In the genomic region with DNA sequence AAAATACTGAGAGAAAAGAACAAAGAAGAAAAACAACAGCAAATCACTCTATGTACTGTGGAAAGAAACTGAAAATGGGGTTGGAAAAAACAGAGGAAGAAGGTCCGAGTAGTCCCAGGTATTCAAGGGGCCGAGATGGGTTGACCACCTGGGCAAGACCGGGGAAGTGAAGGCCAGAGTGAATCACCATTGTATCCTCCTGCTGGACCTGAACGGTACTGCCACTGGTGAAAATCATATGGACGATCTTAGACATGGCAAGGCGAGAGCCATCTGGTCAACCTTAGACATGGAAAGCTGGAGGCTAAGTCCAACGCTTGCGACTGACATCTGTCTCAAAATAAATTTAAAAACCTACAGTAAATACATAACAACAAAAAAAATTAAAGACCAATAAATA, we compare ENCODE assay signal across 15 cellular contexts. TPM values are rescaled to one million over a fixed set of nuclear protein-coding genes. Genes with fewer than 3 reads are reported as not detected.
DNase-seq lines count a peak whose midpoint lies in the region; ATAC-seq, FAIRE-seq and TF ChIP-seq lines count a peak whose summit lies in the region.
"Had no signal": no experiment of that assay in that cellular context is flagged by ENCODE, and none has a peak within 500 bp of the region (broad histone marks: within the 10 kb centered on the region; RNA-seq: fewer than 3 reads in every experiment).

No MANE protein-coding gene starts in this region.

- no peak overlapping the region for H3K27ac ChIP-seq in SJCRH30
- H3K27ac ChIP-seq in breast epithelium: no peak overlapping the region
- H3K27ac ChIP-seq: left lung had no signal

- ATAC-seq in GM21447 (IDR thresholded peaks at IDR 0.05; ENCODE audit: unreplicated experiment): no peak
- ATAC-seq in GM18519 (IDR thresholded peaks at IDR 0.05; ENCODE audit: low FRiP score, unreplicated experiment): no peak
- ATAC-seq: left lung had no signal

- H3K27me3 ChIP-seq in BE2C (no peaks in the 10 kb centered on the region), SJCRH30 (no peaks in the 10 kb centered on the region), breast epithelium (no peaks in the 10 kb centered on the region)
- H3K27me3 ChIP-seq: left lung had no signal

- H3K36me3 ChIP-seq in BE2C (no peaks in the 10 kb centered on the region), SJCRH30 (no peaks in the 10 kb centered on the region), breast epithelium (no peaks in the 10 kb centered on the region)
- H3K36me3 ChIP-seq: left lung had no signal

- no peak for TF ChIP-seq POLR2A in breast epithelium (IDR thresholded peaks at IDR 0.05)

- H3K4me1 ChIP-seq in BE2C (no peaks in the 10 kb centered on the region), SJCRH30 (no peaks in the 10 kb centered on the region), breast epithelium (no peaks in the 10 kb centered on the region)
- H3K4me1 ChIP-seq: left lung had no signal

- DNase-seq in BE2C (peak; percentile 35), GM12864 (ENCODE audit: low read depth) (no peak), SJCRH30 (peak; percentile 12 to 32), fibroblast of mammary gland (ENCODE audit: low read depth) (peak; percentile 7), GM19239 (ENCODE audit: insufficient read length, low spot score) (no peak), breast epithelium (ENCODE audit: low spot score in 2 of 2) (no peak)
- DNase-seq: activated gamma-delta T cell; aorta; CD4-positive, CD25-positive, alpha-beta regulatory T cell; left lung; NCI-H1092; stimulated activated CD4-positive, alpha-beta T cell treated with anti-CD3 and anti-CD28 coated beads, Interleukin-12 subunit alpha, Interleukin-12 subunit beta, amount 100 ng/mL, for 4 hours had no signal

- H3K9me3 ChIP-seq in BE2C: no peaks in the 10 kb centered on the region
- peaks cover 2% of the 10 kb centered on the region; the same call in 1 of the 2 replicates for H3K9me3 ChIP-seq in SJCRH30 (replicated peaks)
- peaks cover 5 to 6% of the 10 kb centered on the region in 2 donors for H3K9me3 ChIP-seq in breast epithelium

- FAIRE-seq in GM19239 (lab: Jason Lieb, UNC): no peak
- FAIRE-seq: GM18507 had no signal

- no peak overlapping the region for H3K4me3 ChIP-seq in BE2C (ENCODE audit: low read depth, low read length)
- H3K4me3 ChIP-seq in GM12864 (ENCODE audit: low read depth, low read length): no peak overlapping the region
- H3K4me3 ChIP-seq in SJCRH30: no peak overlapping the region
- H3K4me3 ChIP-seq in fibroblast of mammary gland (ENCODE audit: control insufficient read depth, low read depth, low read length): no peak overlapping the region
- no peak overlapping the region for H3K4me3 ChIP-seq in breast epithelium
- H3K4me3 ChIP-seq: left lung had no signal

- intact Hi-C loops in breast epithelium (cut with DNase I; ENCODE audit: low total_unique reads): no loop called here

- TF ChIP-seq CTCF in BE2C (IDR thresholded peaks at IDR 0.05; ENCODE audit: low read depth, low read length): peak; percentile 51
- peak; percentile 37 for TF ChIP-seq CTCF in GM12864 (IDR thresholded peaks at IDR 0.05; ENCODE audit: low read depth, low read length, missing control alignments)
- TF ChIP-seq CTCF in fibroblast of mammary gland (conservative IDR thresholded peaks at IDR 0.05; ENCODE audit: control insufficient read depth, insufficient read depth, low read depth, low read length): peak; percentile 33
- TF ChIP-seq CTCF in breast epithelium (IDR thresholded peaks at IDR 0.05): no peak

RNA-seq across cellular contexts. Expression of gene ZNF91, which starts 44.4 kb away (rescaled TPM):
- 12.1 TPM for polyA plus RNA-seq in BE2C (2012; ENCODE audit: insufficient read depth, insufficient read length, low read depth)
- total RNA-seq in SJCRH30 (2014; rRNA removed; shearing (Covaris generic)): 49.4 and 55.2 TPM in 2 replicates
- 100 to 1,000 TPM; 106 to 201 (median 149) TPM for total RNA-seq in breast epithelium

Comparison
In these comparisons a context has a peak if more than half of its experiments do, and no peak if none do; other contexts are left out.
1. DNase-seq: peak in BE2C (single experiment), SJCRH30 (2 of 2) and fibroblast of mammary gland (single experiment); none in GM12864 (single experiment), GM19239 (single experiment) and breast epithelium (0 of 2).
2. CTCF ChIP-seq: peak in BE2C (single experiment), GM12864 (single experiment) and fibroblast of mammary gland (single experiment); none in breast epithelium (0 of 3).